In the genomic region with DNA sequence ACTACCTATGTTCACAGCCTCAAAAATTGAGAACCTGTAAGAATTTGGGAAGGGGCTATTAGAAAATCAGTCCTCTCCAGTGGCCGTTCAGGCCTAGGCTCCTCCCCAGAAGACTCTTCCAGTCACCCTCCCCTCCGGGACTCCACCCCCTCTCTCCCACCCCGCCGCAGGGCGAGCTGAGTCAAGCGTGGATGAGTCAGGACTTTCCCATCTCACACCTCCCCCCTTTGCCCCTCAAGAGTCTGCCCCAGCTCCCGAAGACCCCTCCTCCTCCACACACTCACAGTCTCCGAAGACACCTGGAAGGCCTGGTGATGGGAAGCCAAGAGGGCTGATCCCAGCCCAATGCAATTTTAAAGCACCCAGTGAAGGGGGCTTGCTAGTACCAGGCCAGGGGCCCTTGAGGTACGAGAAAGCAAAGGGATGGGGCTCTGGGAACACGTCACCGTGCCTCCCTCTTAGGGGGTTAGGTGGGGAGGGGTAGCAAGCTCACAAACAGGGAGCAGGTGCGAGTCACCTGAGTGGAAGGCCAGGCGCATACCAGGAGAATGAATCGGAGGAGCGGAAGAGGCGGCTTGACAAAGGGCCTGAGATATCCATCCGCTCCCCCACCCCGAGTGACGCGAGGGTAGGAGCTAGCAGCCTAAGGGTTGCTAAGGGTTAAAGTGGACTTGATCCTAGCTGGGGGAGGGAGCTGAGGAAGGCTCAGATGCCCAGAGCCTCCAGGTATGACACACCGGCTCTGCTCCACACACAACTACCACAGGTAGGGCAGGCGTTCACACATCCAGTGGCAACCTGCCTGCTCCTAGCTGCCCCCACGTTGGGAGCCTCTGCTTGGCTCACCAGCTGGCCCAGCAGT, we compare ENCODE assay signal across 1 cellular context.
TF ChIP-seq lines count a peak whose summit lies in the region.

No MANE protein-coding gene starts in this region.

TF ChIP-seq in K562, 482 proteins besides CTCF, POLR2A, EP300 and RAD21 (continued from another document and continues in another):
- TF ChIP-seq, protein P1, sequence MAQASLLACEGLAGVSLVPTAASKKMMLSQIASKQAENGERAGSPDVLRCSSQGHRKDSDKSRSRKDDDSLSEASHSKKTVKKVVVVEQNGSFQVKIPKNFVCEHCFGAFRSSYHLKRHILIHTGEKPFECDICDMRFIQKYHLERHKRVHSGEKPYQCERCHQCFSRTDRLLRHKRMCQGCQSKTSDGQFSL (CRISPR knock-in tag; IDR thresholded peaks at IDR 0.05) = peak; percentile 82
- TF ChIP-seq, protein P1 (tag; IDR thresholded peaks at IDR 0.05) = peak in 1 of 2 experiments; percentile 74; a peak in 2 of 4 replicates
- TF ChIP-seq ZBTB7A (IDR thresholded peaks at IDR 0.05; ENCODE audit: borderline replicate concordance, control insufficient read depth, low read depth, low read length) (peak; percentile 97), HDGF (IDR thresholded peaks at IDR 0.05) (0 out of 2 replicates have a peak, but pooled peaks have one; percentile 32), SMAD4 (CRISPR knock-in tag; conservative IDR thresholded peaks at IDR 0.05) (peak; percentile 70; the same call in 1 of the 2 replicates), PRDM10 (IDR thresholded peaks at IDR 0.05; ENCODE audit: partially characterized antibody) (peak; percentile 89), MAFF (IDR thresholded peaks at IDR 0.05; ENCODE audit: low read length) (peak; percentile 68), FUS (optimal IDR thresholded peaks at IDR 0.05; ENCODE audit: low read depth, low read length) (no peak), POLR2AphosphoS5 (IDR thresholded peaks at IDR 0.05; ENCODE audit: control insufficient read depth, insufficient read depth, low read depth, low read length) (peak; percentile 27; the same call in 1 of the 2 replicates), DMBX1 (CRISPR knock-in tag; IDR thresholded peaks at IDR 0.05; ENCODE audit: borderline replicate concordance) (peak; percentile 44), GABPB2 (CRISPR knock-in tag; conservative IDR thresholded peaks at IDR 0.05) (no peak), LCOR (CRISPR knock-in tag; IDR thresholded peaks at IDR 0.05) (no peak), FOS (IDR thresholded peaks at IDR 0.05; ENCODE audit: extremely low read depth, insufficient read length) (peak; percentile 48), L3MBTL2 (IDR thresholded peaks at IDR 0.05) (peak; percentile 60), ZNF165 (CRISPR knock-in tag; IDR thresholded peaks at IDR 0.05; ENCODE audit: borderline replicate concordance) (no peak), BCOR (IDR thresholded peaks at IDR 0.05) (peak; percentile 31; the same call in 1 of the 2 replicates), ZNF316 (IDR thresholded peaks at IDR 0.05) (peak; percentile 96), PML (IDR thresholded peaks at IDR 0.05; ENCODE audit: low read length) (peak; percentile 21; the same call in 1 of the 2 replicates), MAFG (tag; conservative IDR thresholded peaks at IDR 0.05) (peak; percentile 87), FOSL1 (tag; conservative IDR thresholded peaks at IDR 0.05) (peak; percentile 95), MAZ (CRISPR knock-in tag; conservative IDR thresholded peaks at IDR 0.05 in 1 of 2, IDR thresholded peaks at IDR 0.05 in 1 of 2) (peak; percentile 60 to 74; a peak in 3 of 4 replicates), ATF1 (CRISPR knock-in tag; IDR thresholded peaks at IDR 0.05) (no peak), ATF1 (tag; IDR thresholded peaks at IDR 0.05) (peak; percentile 82), ZBTB11 (CRISPR knock-in tag; IDR thresholded peaks at IDR 0.05) (0 out of 6 replicates have a peak, but pooled peaks of 1 of the 3 experiments have one; percentile 13), MEIS2 (IDR thresholded peaks at IDR 0.05; ENCODE audit: partially characterized antibody) (no peak), MECOM (CRISPR knock-in tag; IDR thresholded peaks at IDR 0.05) (0 out of 2 replicates have a peak, but pooled peaks have one; percentile 17), BACH1 (tag; IDR thresholded peaks at IDR 0.05) (peak; percentile 65; the same call in 1 of the 2 replicates), SNRNP70 (optimal IDR thresholded peaks at IDR 0.05; ENCODE audit: low read depth, low read length) (no peak), CHD1 (IDR thresholded peaks at IDR 0.05; ENCODE audit: low read length) (peak; percentile 62), NFIC (IDR thresholded peaks at IDR 0.05) (0 out of 2 replicates have a peak, but pooled peaks have one; percentile 3), TRIM24 (IDR thresholded peaks at IDR 0.05) (peak; percentile 41 to 55; a peak in 2 of 4 replicates), CBX3 (IDR thresholded peaks at IDR 0.05; ENCODE audit: borderline replicate concordance in 1 of 2, low read length in 2 of 2) (peak in 1 of 2 experiments; percentile 25; a peak in 1 of 3 replicates), TEAD4 (IDR thresholded peaks at IDR 0.05; ENCODE audit: low read length) (peak; percentile 64), TEAD4 (CRISPR knock-in tag; IDR thresholded peaks at IDR 0.05; ENCODE audit: borderline replicate concordance) (no peak), SMARCB1 (IDR thresholded peaks at IDR 0.05; ENCODE audit: insufficient read length, low read depth) (no peak), ARNT (IDR thresholded peaks at IDR 0.05) (peak; percentile 23 to 79; a peak in 1 of 4 replicates), COPS2 (conservative IDR thresholded peaks at IDR 0.05) (no peak), NRF1 (conservative IDR thresholded peaks at IDR 0.05 in 1 of 2, IDR thresholded peaks at IDR 0.05 in 1 of 2) (peak; percentile 27 to 29; a peak in 1 of 4 replicates), CTBP1 (IDR thresholded peaks at IDR 0.05; ENCODE audit: borderline replicate concordance) (peak; percentile 82), ZBTB2 (IDR thresholded peaks at IDR 0.05) (peak; percentile 43; the same call in 1 of the 2 replicates), TARDBP (IDR thresholded peaks at IDR 0.05) (no peak)
- TF ChIP-seq, protein P2, sequence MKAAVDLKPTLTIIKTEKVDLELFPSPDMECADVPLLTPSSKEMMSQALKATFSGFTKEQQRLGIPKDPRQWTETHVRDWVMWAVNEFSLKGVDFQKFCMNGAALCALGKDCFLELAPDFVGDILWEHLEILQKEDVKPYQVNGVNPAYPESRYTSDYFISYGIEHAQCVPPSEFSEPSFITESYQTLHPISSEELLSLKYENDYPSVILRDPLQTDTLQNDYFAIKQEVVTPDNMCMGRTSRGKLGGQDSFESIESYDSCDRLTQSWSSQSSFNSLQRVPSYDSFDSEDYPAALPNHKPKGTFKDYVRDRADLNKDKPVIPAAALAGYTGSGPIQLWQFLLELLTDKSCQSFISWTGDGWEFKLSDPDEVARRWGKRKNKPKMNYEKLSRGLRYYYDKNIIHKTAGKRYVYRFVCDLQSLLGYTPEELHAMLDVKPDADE (conservative IDR thresholded peaks at IDR 0.05; ENCODE audit: control insufficient read depth, low read depth, low read length) = 0 out of 2 replicates have a peak, but pooled peaks have one; percentile 50
- TF ChIP-seq, protein P3, sequence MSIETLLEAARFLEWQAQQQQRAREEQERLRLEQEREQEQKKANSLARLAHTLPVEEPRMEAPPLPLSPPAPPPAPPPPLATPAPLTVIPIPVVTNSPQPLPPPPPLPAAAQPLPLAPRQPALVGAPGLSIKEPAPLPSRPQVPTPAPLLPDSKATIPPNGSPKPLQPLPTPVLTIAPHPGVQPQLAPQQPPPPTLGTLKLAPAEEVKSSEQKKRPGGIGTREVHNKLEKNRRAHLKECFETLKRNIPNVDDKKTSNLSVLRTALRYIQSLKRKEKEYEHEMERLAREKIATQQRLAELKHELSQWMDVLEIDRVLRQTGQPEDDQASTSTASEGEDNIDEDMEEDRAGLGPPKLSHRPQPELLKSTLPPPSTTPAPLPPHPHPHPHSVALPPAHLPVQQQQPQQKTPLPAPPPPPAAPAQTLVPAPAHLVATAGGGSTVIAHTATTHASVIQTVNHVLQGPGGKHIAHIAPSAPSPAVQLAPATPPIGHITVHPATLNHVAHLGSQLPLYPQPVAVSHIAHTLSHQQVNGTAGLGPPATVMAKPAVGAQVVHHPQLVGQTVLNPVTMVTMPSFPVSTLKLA (conservative IDR thresholded peaks at IDR 0.05) = 0 out of 4 replicates have a peak, but pooled peaks of 1 of the 2 experiments have one; percentile 22
- TF ChIP-seq, protein P4, sequence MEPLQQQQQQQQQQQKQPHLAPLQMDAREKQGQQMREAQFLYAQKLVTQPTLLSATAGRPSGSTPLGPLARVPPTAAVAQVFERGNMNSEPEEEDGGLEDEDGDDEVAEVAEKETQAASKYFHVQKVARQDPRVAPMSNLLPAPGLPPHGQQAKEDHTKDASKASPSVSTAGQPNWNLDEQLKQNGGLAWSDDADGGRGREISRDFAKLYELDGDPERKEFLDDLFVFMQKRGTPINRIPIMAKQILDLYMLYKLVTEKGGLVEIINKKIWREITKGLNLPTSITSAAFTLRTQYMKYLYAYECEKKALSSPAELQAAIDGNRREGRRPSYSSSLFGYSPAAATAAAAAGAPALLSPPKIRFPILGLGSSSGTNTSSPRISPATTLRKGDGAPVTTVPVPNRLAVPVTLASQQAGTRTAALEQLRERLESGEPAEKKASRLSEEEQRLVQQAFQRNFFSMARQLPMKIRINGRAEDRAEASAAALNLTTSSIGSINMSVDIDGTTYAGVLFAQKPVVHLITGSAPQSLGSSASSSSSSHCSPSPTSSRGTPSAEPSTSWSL (CRISPR knock-in tag; IDR thresholded peaks at IDR 0.05; ENCODE audit: borderline replicate concordance) = peak; percentile 46; the same call in 1 of the 2 replicates
- TF ChIP-seq, protein P5, sequence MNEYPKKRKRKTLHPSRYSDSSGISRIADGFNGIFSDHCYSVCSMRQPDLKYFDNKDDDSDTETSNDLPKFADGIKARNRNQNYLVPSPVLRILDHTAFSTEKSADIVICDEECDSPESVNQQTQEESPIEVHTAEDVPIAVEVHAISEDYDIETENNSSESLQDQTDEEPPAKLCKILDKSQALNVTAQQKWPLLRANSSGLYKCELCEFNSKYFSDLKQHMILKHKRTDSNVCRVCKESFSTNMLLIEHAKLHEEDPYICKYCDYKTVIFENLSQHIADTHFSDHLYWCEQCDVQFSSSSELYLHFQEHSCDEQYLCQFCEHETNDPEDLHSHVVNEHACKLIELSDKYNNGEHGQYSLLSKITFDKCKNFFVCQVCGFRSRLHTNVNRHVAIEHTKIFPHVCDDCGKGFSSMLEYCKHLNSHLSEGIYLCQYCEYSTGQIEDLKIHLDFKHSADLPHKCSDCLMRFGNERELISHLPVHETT (CRISPR knock-in tag; conservative IDR thresholded peaks at IDR 0.05 in 1 of 2, IDR thresholded peaks at IDR 0.05 in 1 of 2) = no peak; a peak in 1 of 4 replicates
